In the genomic region with DNA sequence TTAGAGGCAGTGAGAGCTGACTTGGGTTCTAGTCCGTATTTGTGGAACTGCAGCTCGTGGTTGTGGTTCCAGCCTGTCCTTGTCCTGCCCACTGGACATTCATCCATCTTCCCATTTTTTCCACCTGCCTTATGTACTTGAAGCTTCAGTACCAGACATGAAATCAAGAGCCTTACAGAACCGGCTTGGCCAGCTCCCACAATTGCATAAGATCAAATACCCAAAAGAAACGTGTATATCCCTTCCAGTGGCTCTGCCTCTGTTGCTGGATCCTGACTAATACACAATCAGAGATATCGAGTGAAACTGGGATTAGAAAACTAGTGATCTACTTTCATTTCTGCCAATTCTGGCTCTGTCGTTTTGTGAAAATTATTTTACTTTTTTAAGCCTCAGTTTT, we compare ENCODE assay signal across 19 cellular contexts. TPM values are rescaled to one million over a fixed set of nuclear protein-coding genes. Genes with fewer than 3 reads are reported as not detected.
DNase-seq lines count a peak whose midpoint lies in the region; ATAC-seq and TF ChIP-seq lines count a peak whose summit lies in the region.
"Had no signal": no experiment of that assay in that cellular context is flagged by ENCODE, and none has a peak within 500 bp of the region (broad histone marks: within the 10 kb centered on the region; RNA-seq: fewer than 3 reads in every experiment).

No MANE protein-coding gene starts in this region.

- H3K4me3 ChIP-seq in muscle layer of duodenum (ENCODE audit: low read depth in 1 of 2, low read length in 2 of 2), result no peak overlapping the region
- H3K4me3 ChIP-seq in vagina, result no peak overlapping the region
- H3K4me3 ChIP-seq: skin epidermis had no signal

- H3K4me1 ChIP-seq in muscle layer of duodenum (ENCODE audit: control insufficient read depth in 1 of 2, insufficient read depth in 2 of 2, low read length in 2 of 2) (peaks cover 0 to 5% of the 10 kb centered on the region in 2 donors), vagina (peaks cover 31% of the 10 kb centered on the region)

- DNase-seq in NCI-H2196 (lab: John Stamatoyannopoulos, UW; ENCODE audit: unreplicated experiment), result peak; percentile 6
- DNase-seq in NCI-H2196 treated with DMSO at 0.1 percent for 48 hours (lab: John Stamatoyannopoulos, UW; ENCODE audit: unreplicated experiment), result no peak
- peak; percentile 61 for DNase-seq in epithelial cell of prostate (ENCODE audit: low read depth, low spot score)
- no peak for DNase-seq in vagina (ENCODE audit: extremely low spot score in 2 of 2)
- DNase-seq in T-helper 1 cell, result no peak
- DNase-seq: activated CD8-positive, alpha-beta memory T cell treated with anti-CD3 and anti-CD28 coated beads, Interleukin-2, amount 10 ng/mL, durations not matched to agents 7 days and 5 days; activated gamma-delta T cell; DND-41; GOT3; NCI-H1092 treated with DMSO at 0.1 percent for 48 hours; NCI-H446; OCI-M1; stimulated activated naive CD8-positive, alpha-beta T cell treated with anti-CD3 and anti-CD28 coated beads, Interleukin-15, amount 100 ng/mL, for 72 hours; SW 1271 had no signal

- no peak for TF ChIP-seq POLR2A in vagina (IDR thresholded peaks at IDR 0.05)

- ATAC-seq in GM18511 (IDR thresholded peaks at IDR 0.05; ENCODE audit: unreplicated experiment), result no peak
- ATAC-seq in GM18498 (IDR thresholded peaks at IDR 0.05; ENCODE audit: unreplicated experiment), result no peak
- ATAC-seq: activated CD8-positive, alpha-beta memory T cell treated with anti-CD3 and anti-CD28 coated beads, Interleukin-2, amount 10 ng/mL, durations not matched to agents 7 days and 5 days; stimulated activated naive CD8-positive, alpha-beta T cell treated with anti-CD3 and anti-CD28 coated beads, Interleukin-15, amount 100 ng/mL, for 72 hours had no signal

- H3K27ac ChIP-seq in epithelial cell of prostate, result peak overlapping the region; percentile 58
- peak overlapping the region; percentile 35 for H3K27ac ChIP-seq in muscle layer of duodenum (ENCODE audit: low read length)
- peak overlapping the region; percentile 76 for H3K27ac ChIP-seq in vagina
- H3K27ac ChIP-seq: 22Rv1 had no signal

- no peaks in the 10 kb centered on the region for H3K9me3 ChIP-seq in muscle layer of duodenum (ENCODE audit: control insufficient read depth in 1 of 2, low read length in 2 of 2)
- no peaks in the 10 kb centered on the region for H3K9me3 ChIP-seq in vagina

- intact Hi-C loops in vagina (cut with DNase I), result no loop called here

- H3K27me3 ChIP-seq in muscle layer of duodenum (ENCODE audit: low read depth, low read length) (no peaks in the 10 kb centered on the region), vagina (no peaks in the 10 kb centered on the region)

- H3K36me3 ChIP-seq in muscle layer of duodenum (ENCODE audit: control insufficient read depth in 1 of 2, insufficient read depth in 2 of 2, low read length in 2 of 2) (no peaks in the 10 kb centered on the region), vagina (no peaks in the 10 kb centered on the region)

- no peak for TF ChIP-seq CTCF in vagina (IDR thresholded peaks at IDR 0.05)

RNA-seq across cellular contexts. Expression of a gene that starts 23.8 kb away (rescaled TPM):
- 27.7 TPM for total RNA-seq in vagina

RNA-seq across cellular contexts. Expression of a gene that starts 26.5 kb away (rescaled TPM):
- total RNA-seq in vagina, result 2.9 TPM

RNA-seq across cellular contexts. Expression of a gene that starts 52.4 kb away (rescaled TPM):
- 6.1 TPM for total RNA-seq in vagina

Comparison
In these comparisons a context has a peak if more than half of its experiments do, and no peak if none do; other contexts are left out.
1. DNase-seq: peak in NCI-H2196 (single experiment) and epithelial cell of prostate (single experiment); none in NCI-H2196 treated with DMSO at 0.1 percent for 48 hours (single experiment), vagina (0 of 2) and T-helper 1 cell (0 of 5).
2. Peak in every context shown above with its lines, with median percentiles within 50 percentile points of each other: H3K27ac ChIP-seq.